ENCODE assay signal across 8 cellular contexts in genomic region chr3:88149146-88149515, GRCh38. TPM values are rescaled to one million over a fixed set of nuclear protein-coding genes. Genes with fewer than 3 reads are reported as not detected.
A peak's percentile ranks its signal among the peaks of the same experiment; 100 is the strongest.
DNase-seq lines count a peak whose midpoint lies in the region; ATAC-seq and TF ChIP-seq lines count a peak whose summit lies in the region.

No MANE protein-coding gene starts in this region.

- peaks cover 37 to 43% of the 10 kb centered on the region in 2 donors for H3K4me1 Mint-ChIP-seq in immature natural killer cell

- peaks cover 11% of the 10 kb centered on the region for H3K36me3 ChIP-seq in adipocyte (ENCODE audit: control insufficient read depth, insufficient read depth, low read length, severe bottlenecking)

- H3K4me3 ChIP-seq in AG09309 (ENCODE audit: control insufficient read depth, low read depth, low read length) (peak overlapping the region; percentile 99), adipocyte (ENCODE audit: low read length) (peak overlapping the region; percentile 98)

- H3K27ac Mint-ChIP-seq in immature natural killer cell, result peak overlapping the region; percentile 82 to 95 (median 91)

- peaks cover 0 to 3% (median 0%) of the 10 kb centered on the region in 3 donors for H3K36me3 Mint-ChIP-seq in immature natural killer cell

- H3K4me3 Mint-ChIP-seq in immature natural killer cell, result peak overlapping the region; percentile 98 to 100 (median 99)

- peaks cover 17% of the 10 kb centered on the region for H3K4me1 ChIP-seq in adipocyte (ENCODE audit: control insufficient read depth, insufficient read depth, low read length)

- no peaks in the 10 kb centered on the region for H3K27me3 ChIP-seq in adipocyte (replicated peaks; ENCODE audit: control insufficient read depth, insufficient read depth, low read length)

- ATAC-seq in GM18517 (IDR thresholded peaks at IDR 0.05; ENCODE audit: unreplicated experiment), result peak; percentile 24
- peak; percentile 11 for ATAC-seq in HG02981 (IDR thresholded peaks at IDR 0.05; ENCODE audit: unreplicated experiment)

- peaks cover 0 to 11% (median 8%) of the 10 kb centered on the region in 3 donors for H3K27me3 Mint-ChIP-seq in immature natural killer cell (ENCODE audit: low read depth in 3 of 3)

- no peaks in the 10 kb centered on the region for H3K9me3 ChIP-seq in adipocyte (ENCODE audit: control insufficient read depth, low read length)

- H3K9me3 Mint-ChIP-seq in immature natural killer cell, result no peaks in the 10 kb centered on the region

- H3K9ac ChIP-seq in adipocyte (ENCODE audit: low read length), result peak overlapping the region; percentile 98

- no peak for DNase-seq in AG09309 (ENCODE audit: low read depth)
- DNase-seq in NCI-H460 (ENCODE audit: extremely low read depth, low read depth), result peak; percentile 19
- DNase-seq in adipocyte (ENCODE audit: low read depth), result no peak
- DNase-seq in immature natural killer cell, result no peak
- peak; percentile 5 to 36 (median 16) for DNase-seq in stimulated activated CD4-positive, alpha-beta T cell treated with anti-CD3 and anti-CD28 coated beads, TNF-alpha, amount 100 ng/mL, for 24 hours (ENCODE audit: low read depth in 3 of 3)
- DNase-seq in cerebellum (ENCODE audit: low spot score), result no peak

- no peak for TF ChIP-seq CTCF in AG09309 (IDR thresholded peaks at IDR 0.05; ENCODE audit: control insufficient read depth, insufficient read depth, low read depth, low read length, missing control alignments)

RNA-seq across cellular contexts. Expression of gene C3orf38, which starts 0.6 kb away (rescaled TPM):
- total RNA-seq in NCI-H460 (2014; rRNA removed; shearing (Covaris generic)), result 14.4 and 19.7 TPM in 2 replicates
- polyA plus RNA-seq in NCI-H460 (2014; cell fraction: nucleus; rRNA removed), result 3.6 and 10.3 TPM in 2 replicates
- 10 to 100 TPM; 29.6 to 36.8 (median 30.2) TPM for polyA plus RNA-seq in immature natural killer cell
- total RNA-seq in cerebellum, result 46.1 TPM

Comparison
In these comparisons a context has a peak if more than half of its experiments do, and no peak if none do; other contexts are left out.
1. DNase-seq: peak in NCI-H460 (single experiment) and stimulated activated CD4-positive, alpha-beta T cell treated with anti-CD3 and anti-CD28 coated beads, TNF-alpha, amount 100 ng/mL, for 24 hours (3 of 3); none in AG09309 (single experiment), adipocyte (single experiment), immature natural killer cell (0 of 3) and cerebellum (single experiment).